ENCODE assay signal across 15 cellular contexts in the genomic region with DNA sequence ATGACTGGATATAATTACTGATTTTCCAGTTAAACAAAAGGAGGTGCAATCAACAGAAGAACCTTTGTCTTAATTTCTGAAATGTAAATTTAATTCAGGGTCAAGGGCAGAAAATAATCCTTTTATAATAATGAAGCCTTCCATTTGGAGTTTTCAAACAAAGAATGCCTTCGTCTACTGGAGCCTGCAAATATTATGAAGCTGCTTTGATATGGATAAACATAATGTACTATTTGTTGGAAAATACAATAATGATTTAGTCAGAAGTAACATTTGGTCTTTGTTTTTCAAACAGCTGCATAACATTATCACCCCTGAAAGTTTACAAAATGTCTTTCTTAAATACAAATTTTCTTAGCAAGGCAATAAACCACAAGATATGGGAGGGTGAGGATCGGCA. TPM values are rescaled to one million over a fixed set of nuclear protein-coding genes. Genes with fewer than 3 reads are reported as not detected.
DNase-seq lines count a peak whose midpoint lies in the region; ATAC-seq and TF ChIP-seq lines count a peak whose summit lies in the region.
"Had no signal": no experiment of that assay in that cellular context is flagged by ENCODE, and none has a peak within 500 bp of the region (broad histone marks: within the 10 kb centered on the region; RNA-seq: fewer than 3 reads in every experiment).

No MANE protein-coding gene starts in this region.

- H3K27ac ChIP-seq in caudate nucleus (ENCODE audit: low read depth, low read length) = peak overlapping the region; percentile 32
- peak overlapping the region in 1 of 2 donors; percentile 16 for H3K27ac ChIP-seq in breast epithelium
- H3K27ac ChIP-seq: A549, BLaER1 had no signal

- no peak for TF ChIP-seq CTCF in breast epithelium (IDR thresholded peaks at IDR 0.05)

- ATAC-seq in GM18498 (IDR thresholded peaks at IDR 0.05; ENCODE audit: unreplicated experiment) (no peak), HG03378 (IDR thresholded peaks at IDR 0.05; ENCODE audit: unreplicated experiment) (no peak)
- ATAC-seq: A549, GM12878, HepG2 had no signal

- TF ChIP-seq POLR2A in breast epithelium (IDR thresholded peaks at IDR 0.05) (no peak), erythroblast (IDR thresholded peaks at IDR 0.05; ENCODE audit: low read length) (no peak)

- DNase-seq in caudate nucleus (lab: John Stamatoyannopoulos, UW) = no peak
- peak; percentile 30 for DNase-seq in fibroblast of peridontal ligament (ENCODE audit: extremely low read depth)
- peak; percentile 25 for DNase-seq in midbrain (lab: John Stamatoyannopoulos, UW)
- no peak for DNase-seq in breast epithelium (ENCODE audit: low spot score in 2 of 2)
- DNase-seq in erythroblast (lab: John Stamatoyannopoulos, UW) = no peak
- DNase-seq: AML-193; CD8-positive, alpha-beta memory T cell had no signal

- no peak overlapping the region for H3K4me3 ChIP-seq in breast epithelium
- H3K4me3 ChIP-seq: A549, BLaER1, GM12878, HAP-1 had no signal

- no peaks in the 10 kb centered on the region for H3K27me3 ChIP-seq in breast epithelium
- H3K27me3 ChIP-seq: BLaER1 had no signal

- intact Hi-C loops in breast epithelium (cut with DNase I; ENCODE audit: low total_unique reads) = no loop called here

- H3K9me3 ChIP-seq in breast epithelium = no peaks in the 10 kb centered on the region
- H3K9me3 ChIP-seq: A549, BLaER1, HAP-1 had no signal

- no peaks in the 10 kb centered on the region for H3K4me1 ChIP-seq in breast epithelium
- H3K4me1 ChIP-seq: A549 had no signal

- no peaks in the 10 kb centered on the region for H3K36me3 ChIP-seq in breast epithelium
- H3K36me3 ChIP-seq: BLaER1, HAP-1 had no signal

RNA-seq across cellular contexts. Expression of a gene that starts 41.5 kb away (rescaled TPM):
- 10 to 100 TPM in 2 of 3 donors, not detected in 1; 17.4 to 19.0 TPM for total RNA-seq in breast epithelium
- total RNA-seq: CD8-positive, alpha-beta memory T cell; Daoy; GM12878; HepG2 had no signal

Comparison
In these comparisons a context has a peak if more than half of its experiments do, and no peak if none do; other contexts are left out.
1. DNase-seq: peak in fibroblast of peridontal ligament (single experiment) and midbrain (single experiment); none in caudate nucleus (0 of 61), breast epithelium (0 of 2) and erythroblast (0 of 2).